In the genomic region with DNA sequence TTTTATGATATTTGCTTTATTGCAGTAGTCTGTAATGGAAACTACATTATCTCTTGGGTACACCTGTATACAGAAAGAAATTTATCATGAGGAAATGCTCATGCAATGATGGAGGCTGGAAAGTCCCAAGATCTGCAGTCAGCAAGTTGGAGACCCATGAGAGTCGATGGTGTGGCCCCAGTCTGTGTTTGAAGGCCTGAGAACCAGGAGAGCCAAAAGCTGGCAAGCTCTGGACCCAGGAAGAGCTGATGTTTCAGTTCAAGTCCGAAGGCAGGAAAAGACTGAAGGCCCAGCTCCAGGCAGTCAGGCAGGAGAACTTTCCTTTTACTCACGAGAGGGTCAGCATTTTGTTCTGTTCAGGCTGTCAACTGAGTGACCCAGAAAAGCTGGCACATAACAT, we compare ENCODE assay signal across 14 cellular contexts. TPM values are rescaled to one million over a fixed set of nuclear protein-coding genes. Genes with fewer than 3 reads are reported as not detected.
A peak's percentile ranks its signal among the peaks of the same experiment; 100 is the strongest.
DNase-seq lines count a peak whose midpoint lies in the region; ATAC-seq and TF ChIP-seq lines count a peak whose summit lies in the region.
"Had no signal": no experiment of that assay in that cellular context is flagged by ENCODE, and none has a peak within 500 bp of the region (broad histone marks: within the 10 kb centered on the region; RNA-seq: fewer than 3 reads in every experiment).

No MANE protein-coding gene starts in this region.

- peak overlapping the region; percentile 25; the same call in 1 of the 2 replicates for H3K27ac Mint-ChIP-seq in WTC11
- H3K27ac Mint-ChIP-seq: CD4-positive, CD25-positive, alpha-beta regulatory T cell had no signal

- H3K36me3 ChIP-seq in muscle layer of duodenum (ENCODE audit: control insufficient read depth in 1 of 2, insufficient read depth in 2 of 2, low read length in 2 of 2) (no peaks in the 10 kb centered on the region), sigmoid colon (no peaks in the 10 kb centered on the region)
- H3K36me3 ChIP-seq: BLaER1 treated with 17β-estradiol and CSF1 and Interleukin-3, amounts not matched to agents 10 nM and 100 nM had no signal

- H3K27ac ChIP-seq in muscle layer of duodenum (ENCODE audit: low read length): peak overlapping the region; percentile 14
- peak overlapping the region in 3 of 4 donors; percentile 29 to 69 (median 65) for H3K27ac ChIP-seq in sigmoid colon
- H3K27ac ChIP-seq: BLaER1 treated with 17β-estradiol and CSF1 and Interleukin-3, amounts not matched to agents 10 nM and 100 nM; GM23248 had no signal

- peaks cover 0 to 13% of the 10 kb centered on the region in 2 donors for H3K9me3 ChIP-seq in muscle layer of duodenum (ENCODE audit: control insufficient read depth in 1 of 2, low read length in 2 of 2)
- peaks cover 0 to 6% (median 0%) of the 10 kb centered on the region in 4 donors for H3K9me3 ChIP-seq in sigmoid colon

- peaks cover 16% of the 10 kb centered on the region for H3K4me1 Mint-ChIP-seq in WTC11
- H3K4me1 Mint-ChIP-seq: CD4-positive, CD25-positive, alpha-beta regulatory T cell had no signal

- WGBS in sigmoid colon, 2 donors: 49 to 70% methylated on average over 3 of the region's 3 CpGs

- peaks cover 5% of the 10 kb centered on the region for H3K9me3 Mint-ChIP-seq in WTC11

- DNase-seq in WTC11 (ENCODE audit: low spot score) (no peak), left colon (no peak), sigmoid colon (no peak), islet precursor cell (no peak), GDM1 (lab: John Stamatoyannopoulos, UW) (no peak)
- DNase-seq: ACHN; CD4-positive, CD25-positive, alpha-beta regulatory T cell; DMS53; GM23248; H7 had no signal

- H3K4me3 Mint-ChIP-seq in WTC11: no peak overlapping the region
- H3K4me3 Mint-ChIP-seq: CD4-positive, CD25-positive, alpha-beta regulatory T cell had no signal

- peaks cover 76% of the 10 kb centered on the region for H3K36me3 Mint-ChIP-seq in WTC11
- H3K36me3 Mint-ChIP-seq: CD4-positive, CD25-positive, alpha-beta regulatory T cell had no signal

- ATAC-seq in WTC11 (no peak), left colon (peak; percentile 49), HG03159 (IDR thresholded peaks at IDR 0.05; ENCODE audit: unreplicated experiment) (no peak), GM18517 (IDR thresholded peaks at IDR 0.05; ENCODE audit: unreplicated experiment) (no peak)

- intact Hi-C loops in left colon (cut with DNase I, micrococcal nuclease): no loop called here
- intact Hi-C loops in sigmoid colon (cut with DNase I): no loop called here

- TF ChIP-seq POLR2A in sigmoid colon (IDR thresholded peaks at IDR 0.05): no peak

- POLR2A ChIA-PET in WTC11 (lab: Charles Lee): interaction anchor here (1.2 kb wide), 1 partner anchor 14 kb away, joined by 4 read pairs; no protein-coding TSS in a partner anchor

- no peak for TF ChIP-seq CTCF in WTC11 (IDR thresholded peaks at IDR 0.05)
- TF ChIP-seq CTCF in sigmoid colon (IDR thresholded peaks at IDR 0.05): no peak

- CTCF ChIA-PET in WTC11 (lab: Charles Lee): no interaction called here

- H3K27me3 ChIP-seq in muscle layer of duodenum (ENCODE audit: low read depth, low read length) (no peaks in the 10 kb centered on the region), sigmoid colon (no peaks in the 10 kb centered on the region)
- H3K27me3 ChIP-seq: BLaER1 treated with 17β-estradiol and CSF1 and Interleukin-3, amounts not matched to agents 10 nM and 100 nM had no signal

- H3K4me1 ChIP-seq in muscle layer of duodenum (ENCODE audit: control insufficient read depth in 1 of 2, insufficient read depth in 2 of 2, low read length in 2 of 2) (peaks cover 3 to 6% of the 10 kb centered on the region in 2 donors), sigmoid colon (peaks cover 0 to 37% (median 25%) of the 10 kb centered on the region in 4 donors)

- no peaks in the 10 kb centered on the region for H3K27me3 Mint-ChIP-seq in WTC11 (ENCODE audit: low read depth)
- H3K27me3 Mint-ChIP-seq: CD4-positive, CD25-positive, alpha-beta regulatory T cell had no signal

- H3K4me3 ChIP-seq in muscle layer of duodenum (ENCODE audit: low read depth in 1 of 2, low read length in 2 of 2): no peak overlapping the region
- no peak overlapping the region for H3K4me3 ChIP-seq in sigmoid colon
- H3K4me3 ChIP-seq: BLaER1 treated with 17β-estradiol and CSF1 and Interleukin-3, amounts not matched to agents 10 nM and 100 nM; GM23248 had no signal

- no peak for TF ChIP-seq EP300 in sigmoid colon (IDR thresholded peaks at IDR 0.05)

TF ChIP-seq in WTC11, 78 proteins besides CTCF, POLR2A, EP300 and RAD21:
- TF ChIP-seq GABPB1 (CRISPR knock-in tag; IDR thresholded peaks at IDR 0.05) (no peak), ZBTB21 (CRISPR knock-in tag; IDR thresholded peaks at IDR 0.05; ENCODE audit: borderline replicate concordance) (no peak), JUN (CRISPR knock-in tag; IDR thresholded peaks at IDR 0.05) (no peak), NR1H2 (CRISPR knock-in tag; IDR thresholded peaks at IDR 0.05) (no peak), NFE2L1 (CRISPR knock-in tag; IDR thresholded peaks at IDR 0.05) (no peak), OVOL2 (CRISPR knock-in tag; IDR thresholded peaks at IDR 0.05; ENCODE audit: borderline replicate concordance) (no peak)
- TF ChIP-seq, protein P1, sequence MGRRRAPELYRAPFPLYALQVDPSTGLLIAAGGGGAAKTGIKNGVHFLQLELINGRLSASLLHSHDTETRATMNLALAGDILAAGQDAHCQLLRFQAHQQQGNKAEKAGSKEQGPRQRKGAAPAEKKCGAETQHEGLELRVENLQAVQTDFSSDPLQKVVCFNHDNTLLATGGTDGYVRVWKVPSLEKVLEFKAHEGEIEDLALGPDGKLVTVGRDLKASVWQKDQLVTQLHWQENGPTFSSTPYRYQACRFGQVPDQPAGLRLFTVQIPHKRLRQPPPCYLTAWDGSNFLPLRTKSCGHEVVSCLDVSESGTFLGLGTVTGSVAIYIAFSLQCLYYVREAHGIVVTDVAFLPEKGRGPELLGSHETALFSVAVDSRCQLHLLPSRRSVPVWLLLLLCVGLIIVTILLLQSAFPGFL (CRISPR knock-in tag; IDR thresholded peaks at IDR 0.05; ENCODE audit: borderline replicate concordance): no peak

RNA-seq across cellular contexts. Expression of a gene that starts 42.2 kb away (rescaled TPM):
- 25.8 to 33.3 TPM (median 32.4 TPM) in 3 replicates for total RNA-seq in WTC11 (2021)
- total RNA-seq in left colon: 100 to 1,000 TPM in 1 of 2 donors, 10 to 100 TPM in 1; 95.6 to 115 TPM
- 1 to 10 TPM in 2 of 4 donors, under 1 TPM in 2; 0.36 to 1.4 (median 0.94) TPM for total RNA-seq in sigmoid colon
- 10 to 100 TPM in 1 of 3 donors, 1 to 10 TPM in 2; 4.6 to 33.7 (median 9.6) TPM for polyA plus RNA-seq in sigmoid colon
- total RNA-seq: CD4-positive, CD25-positive, alpha-beta regulatory T cell; GM23248 had no signal
- polyA plus RNA-seq: CD4-positive, CD25-positive, alpha-beta regulatory T cell; GM23248 had no signal

Comparison
In these comparisons a context has a peak if more than half of its experiments do, and no peak if none do; other contexts are left out.
1. RNA of a gene that starts 42.2 kb away (total RNA-seq): 95.6 to 115 TPM in left colon and 25.8 to 33.3 TPM in WTC11; 0.36 to 1.4 TPM in sigmoid colon; every median in the first group is over 10 times any median in the second.